ENCODE assay signal across 9 cellular contexts in the genomic region with DNA sequence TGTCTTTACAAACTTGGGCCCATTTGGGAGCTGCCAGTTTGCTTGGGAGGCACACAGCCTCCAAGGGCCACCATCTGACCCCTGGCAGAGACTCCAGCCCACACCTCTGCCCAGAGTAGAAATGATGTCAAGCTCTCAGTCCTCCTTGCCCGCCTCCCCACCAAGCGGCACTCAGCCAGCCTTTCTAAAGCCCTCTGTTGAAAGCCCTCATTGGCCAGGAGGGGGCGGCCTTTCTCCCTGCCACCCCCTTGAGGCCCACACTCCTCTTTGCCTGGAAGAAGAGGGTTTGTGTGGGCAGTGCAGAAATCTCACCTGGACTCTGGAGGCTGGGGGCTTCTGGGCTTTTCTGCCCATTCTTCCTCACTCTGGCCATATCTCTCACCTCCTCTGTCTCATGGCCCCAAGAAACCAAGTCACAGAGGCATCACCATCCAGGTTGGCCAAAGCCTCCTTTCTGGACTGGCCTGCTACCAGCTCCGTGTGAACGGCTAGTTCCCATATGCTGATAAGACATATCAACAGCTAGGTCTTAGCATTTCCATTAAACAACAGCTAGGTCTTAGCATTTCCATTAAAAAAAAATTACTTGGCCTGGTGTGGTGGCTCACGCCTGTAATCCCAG. TPM values are rescaled to one million over a fixed set of nuclear protein-coding genes. Genes with fewer than 3 reads are reported as not detected.
DNase-seq lines count a peak whose midpoint lies in the region; ATAC-seq and TF ChIP-seq lines count a peak whose summit lies in the region.
"Had no signal": no experiment of that assay in that cellular context is flagged by ENCODE, and none has a peak within 500 bp of the region (broad histone marks: within the 10 kb centered on the region; RNA-seq: fewer than 3 reads in every experiment).

No MANE protein-coding gene starts in this region.

- peaks cover 2% of the 10 kb centered on the region in 5 experiments for H3K9me3 Mint-ChIP-seq in brain
- H3K9me3 Mint-ChIP-seq: T-helper 1 cell treated with Interleukin-12 subunit alpha and Interleukin-12 subunit beta and Interleukin-4 antibody, amounts not matched to agents 30 μg/mL and 1 μg/mL, for 36 hours had no signal

- no peak for ATAC-seq in GM18870 (IDR thresholded peaks at IDR 0.05; ENCODE audit: unreplicated experiment)
- no peak for ATAC-seq in GM19463 (IDR thresholded peaks at IDR 0.05; ENCODE audit: unreplicated experiment)
- ATAC-seq in HG03378 (IDR thresholded peaks at IDR 0.05; ENCODE audit: unreplicated experiment) = no peak

- H3K36me3 Mint-ChIP-seq in brain = peaks cover 3% of the 10 kb centered on the region

- DNase-seq in NCI-H82 (lab: John Stamatoyannopoulos, UW) (peak; percentile 57), NCI-H82 treated with DMSO at 0.1 percent for 48 hours (lab: John Stamatoyannopoulos, UW; ENCODE audit: unreplicated experiment) (no peak), NOMO-1 treated with dmso at 0.1 percent for 144 hours (lab: John Stamatoyannopoulos, UW; ENCODE audit: unreplicated experiment) (peak; percentile 14), midbrain (lab: John Stamatoyannopoulos, UW) (peak; percentile 82)

- H3K27ac Mint-ChIP-seq in brain = peak overlapping the region in 2 of 5 experiments; percentile 72 to 89
- H3K27ac Mint-ChIP-seq: T-helper 1 cell treated with Interleukin-12 subunit alpha and Interleukin-12 subunit beta and Interleukin-4 antibody, amounts not matched to agents 30 μg/mL and 1 μg/mL, for 36 hours had no signal

- H3K4me1 Mint-ChIP-seq in brain = peaks cover 30% of the 10 kb centered on the region

- no peak overlapping the region for H3K4me3 Mint-ChIP-seq in brain
- H3K4me3 Mint-ChIP-seq: T-helper 1 cell treated with Interleukin-12 subunit alpha and Interleukin-12 subunit beta and Interleukin-4 antibody, amounts not matched to agents 30 μg/mL and 1 μg/mL, for 36 hours had no signal

- peaks cover under 1% of the 10 kb centered on the region for H3K27me3 Mint-ChIP-seq in brain

- TF ChIP-seq CTCF in brain (conservative IDR thresholded peaks at IDR 0.05) = peak; percentile 32 to 37

RNA-seq across cellular contexts. Expression of a gene that starts 36.1 kb away (rescaled TPM):
- polyA plus RNA-seq in brain (ENCODE audit: insufficient read depth, low read depth, low replicate concordance) = 9.8 TPM

RNA-seq across cellular contexts. Expression of a gene that starts 36.6 kb away (rescaled TPM):
- polyA plus RNA-seq in brain (ENCODE audit: insufficient read depth, low read depth, low replicate concordance) = 43.3 TPM

RNA-seq across cellular contexts. Expression of a gene that starts 37.7 kb away (rescaled TPM):
- polyA plus RNA-seq in brain (ENCODE audit: insufficient read depth, low read depth, low replicate concordance) = 1.6 TPM

RNA-seq across cellular contexts. Expression of a gene that starts 49.3 kb away (rescaled TPM):
- polyA plus RNA-seq in brain (ENCODE audit: insufficient read depth, low read depth, low replicate concordance) = 1.4 TPM

RNA-seq across cellular contexts. Expression of a gene that starts 54.7 kb away (rescaled TPM):
- not detected for polyA plus RNA-seq in brain (ENCODE audit: insufficient read depth, low read depth, low replicate concordance)
